Comparison of ENCODE assay signal across 21 cellular contexts in genomic region chr16:85179344-85180046, GRCh38.
DNase-seq lines count a peak whose midpoint lies in the region; ATAC-seq and TF ChIP-seq lines count a peak whose summit lies in the region.
"Had no signal": no experiment of that assay in that cellular context is flagged by ENCODE, and none has a peak within 500 bp of the region (broad histone marks: within the 10 kb centered on the region; RNA-seq: fewer than 3 reads in every experiment).

No MANE protein-coding gene starts in this region.

- H3K9me3 Mint-ChIP-seq in mesothelial cell of epicardium = peaks cover 4% of the 10 kb centered on the region
- H3K9me3 Mint-ChIP-seq: CD4-positive, alpha-beta T cell had no signal

- no peak overlapping the region for H3K4me3 Mint-ChIP-seq in mesothelial cell of epicardium
- H3K4me3 Mint-ChIP-seq: CD4-positive, alpha-beta T cell had no signal

- peak overlapping the region; percentile 0 for H3K27ac Mint-ChIP-seq in mesothelial cell of epicardium
- H3K27ac Mint-ChIP-seq: CD4-positive, alpha-beta T cell had no signal

- intact Hi-C loops in Right ventricle myocardium superior (cut with DNase I) (no loop called here), cardiac septum (cut with DNase I) (no loop called here)

- DNase-seq in Right ventricle myocardium superior (peak; percentile 10), cardiac septum (ENCODE audit: low spot score) (no peak), cerebellar cortex (ENCODE audit: low spot score) (peak; percentile 25), mesothelial cell of epicardium (ENCODE audit: low spot score in 2 of 2, unreplicated experiment in 2 of 2) (no peak), HuH-7 (ENCODE audit: low spot score) (no peak), NCI-H1105 (lab: John Stamatoyannopoulos, UW) (no peak), NCI-H146 treated with DMSO at 0.1 percent for 48 hours (lab: John Stamatoyannopoulos, UW; ENCODE audit: unreplicated experiment) (no peak), DMS53 treated with DMSO at 0.1 percent for 48 hours (lab: John Stamatoyannopoulos, UW; ENCODE audit: unreplicated experiment) (no peak)
- DNase-seq: ACHN; CD4-positive, alpha-beta T cell; COR-L47; DMS53; MM.1S; NCI-H1048; NCI-H1436; NCI-H1930; NCI-H446; NCI-H524 treated with DMSO at 0.1 percent for 48 hours; NCI-H774; PC-3 had no signal

- ATAC-seq in Right ventricle myocardium superior (ENCODE audit: poor library complexity) = no peak
- ATAC-seq: PC-3, Right ventricle myocardium inferior had no signal

- H3K27me3 Mint-ChIP-seq in mesothelial cell of epicardium (ENCODE audit: low read depth) = no peaks in the 10 kb centered on the region

- peaks cover 37% of the 10 kb centered on the region for H3K4me1 Mint-ChIP-seq in mesothelial cell of epicardium

- H3K36me3 Mint-ChIP-seq in mesothelial cell of epicardium = peaks cover 22% of the 10 kb centered on the region

- no peak for TF ChIP-seq CTCF in mesothelial cell of epicardium (IDR thresholded peaks at IDR 0.05; ENCODE audit: unreplicated experiment)

Comparison
In these comparisons a context has a peak if more than half of its experiments do, and no peak if none do; other contexts are left out.
1. DNase-seq: peak in Right ventricle myocardium superior (single experiment) and cerebellar cortex (single experiment); none in cardiac septum (single experiment), mesothelial cell of epicardium (0 of 2), HuH-7 (single experiment), NCI-H1105 (single experiment), NCI-H146 treated with DMSO at 0.1 percent for 48 hours (single experiment) and DMS53 treated with DMSO at 0.1 percent for 48 hours (single experiment).